Comparison of ENCODE assay signal across 1 cellular context in genomic region chr12:19739195-19739776, GRCh38.
TF ChIP-seq lines count a peak whose summit lies in the region.

No MANE protein-coding gene starts in this region.

TF ChIP-seq in GM23338, 12 proteins besides CTCF, POLR2A, EP300 and RAD21 (continued from another document):
- TF ChIP-seq ZNF462 (CRISPR knock-in tag; IDR thresholded peaks at IDR 0.05), result no peak
- no peak for TF ChIP-seq ETS1 (IDR thresholded peaks at IDR 0.05)
- no peak for TF ChIP-seq ZNF114 (CRISPR knock-in tag; IDR thresholded peaks at IDR 0.05)
